In genomic region chr1:40449684-40450490, GRCh38 we compare ENCODE assay signal across 1 cellular context.
TF ChIP-seq lines count a peak whose summit lies in the region.

Gene ZFP69B, plus strand, starts transcription at chr1:40450476. Its CDS starts 486 bp downstream, at chr1:40450962.

TF ChIP-seq in K562, 482 proteins besides CTCF, POLR2A, EP300 and RAD21 (continued from another document and continues in another):
- TF ChIP-seq PRDM10 (IDR thresholded peaks at IDR 0.05; ENCODE audit: partially characterized antibody) (peak; percentile 10), CREM (IDR thresholded peaks at IDR 0.05; ENCODE audit: low read depth) (peak; percentile 36; the same call in 1 of the 2 replicates), NR2C2 (CRISPR knock-in tag; IDR thresholded peaks at IDR 0.05) (no peak), NR2C2 (tag; IDR thresholded peaks at IDR 0.05) (peak; percentile 15; the same call in 1 of the 2 replicates), ZBTB17 (CRISPR knock-in tag; IDR thresholded peaks at IDR 0.05) (no peak), MTA3 (IDR thresholded peaks at IDR 0.05; ENCODE audit: borderline replicate concordance) (peak; percentile 73; the same call in 1 of the 2 replicates), SNAPC5 (CRISPR knock-in tag; IDR thresholded peaks at IDR 0.05) (no peak), ZNF318 (IDR thresholded peaks at IDR 0.05; ENCODE audit: borderline replicate concordance in 1 of 2, low read depth in 1 of 2) (no peak), CEBPG (CRISPR knock-in tag; IDR thresholded peaks at IDR 0.05) (0 out of 2 replicates have a peak, but pooled peaks have one; percentile 9), CEBPG (tag; conservative IDR thresholded peaks at IDR 0.05 in 1 of 2, IDR thresholded peaks at IDR 0.05 in 1 of 2) (no peak), MEIS2 (IDR thresholded peaks at IDR 0.05; ENCODE audit: partially characterized antibody) (peak; percentile 91), L3MBTL2 (IDR thresholded peaks at IDR 0.05) (peak; percentile 86), SOX6 (IDR thresholded peaks at IDR 0.05) (0 out of 2 replicates have a peak, but pooled peaks have one; percentile 30), TAF7 (tag; IDR thresholded peaks at IDR 0.05) (no peak), KDM1A (IDR thresholded peaks at IDR 0.05) (peak; percentile 25 to 27; a peak in 1 of 4 replicates), ZNF12 (CRISPR knock-in tag; IDR thresholded peaks at IDR 0.05) (peak; percentile 77), TAF9B (IDR thresholded peaks at IDR 0.05; ENCODE audit: partially characterized antibody) (peak; percentile 40), HCFC1 (IDR thresholded peaks at IDR 0.05; ENCODE audit: low read depth, low read length) (peak; percentile 54; the same call in 1 of the 2 replicates), ZNF24 (IDR thresholded peaks at IDR 0.05) (peak; percentile 59; the same call in 1 of the 2 replicates), UBTF (IDR thresholded peaks at IDR 0.05; ENCODE audit: borderline replicate concordance in 1 of 2, low read depth in 2 of 2, low read length in 2 of 2) (peak; percentile 73 to 79), SP1 (CRISPR knock-in tag; IDR thresholded peaks at IDR 0.05) (0 out of 2 replicates have a peak, but pooled peaks have one; percentile 36), ZMIZ1 (IDR thresholded peaks at IDR 0.05; ENCODE audit: low read depth in 2 of 2, low read length in 2 of 2) (peak in 1 of 2 experiments; percentile 54; a peak in 1 of 4 replicates), GABPA (tag; conservative IDR thresholded peaks at IDR 0.05; ENCODE audit: low read depth) (peak; percentile 56), FOSL1 (tag; conservative IDR thresholded peaks at IDR 0.05) (0 out of 2 replicates have a peak, but pooled peaks have one; percentile 8)
- TF ChIP-seq, protein P1, sequence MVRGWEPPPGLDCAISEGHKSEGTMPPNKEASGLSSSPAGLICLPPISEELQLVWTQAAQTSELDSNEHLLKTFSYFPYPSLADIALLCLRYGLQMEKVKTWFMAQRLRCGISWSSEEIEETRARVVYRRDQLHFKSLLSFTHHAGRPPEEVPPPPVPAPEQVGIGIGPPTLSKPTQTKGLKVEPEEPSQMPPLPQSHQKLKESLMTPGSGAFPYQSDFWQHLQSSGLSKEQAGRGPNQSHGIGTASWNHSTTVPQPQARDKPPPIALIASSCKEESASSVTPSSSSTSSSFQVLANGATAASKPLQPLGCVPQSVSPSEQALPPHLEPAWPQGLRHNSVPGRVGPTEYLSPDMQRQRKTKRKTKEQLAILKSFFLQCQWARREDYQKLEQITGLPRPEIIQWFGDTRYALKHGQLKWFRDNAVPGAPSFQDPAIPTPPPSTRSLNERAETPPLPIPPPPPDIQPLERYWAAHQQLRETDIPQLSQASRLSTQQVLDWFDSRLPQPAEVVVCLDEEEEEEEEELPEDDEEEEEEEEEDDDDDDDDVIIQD (CRISPR knock-in tag; IDR thresholded peaks at IDR 0.05): no peak
- TF ChIP-seq, protein P2, sequence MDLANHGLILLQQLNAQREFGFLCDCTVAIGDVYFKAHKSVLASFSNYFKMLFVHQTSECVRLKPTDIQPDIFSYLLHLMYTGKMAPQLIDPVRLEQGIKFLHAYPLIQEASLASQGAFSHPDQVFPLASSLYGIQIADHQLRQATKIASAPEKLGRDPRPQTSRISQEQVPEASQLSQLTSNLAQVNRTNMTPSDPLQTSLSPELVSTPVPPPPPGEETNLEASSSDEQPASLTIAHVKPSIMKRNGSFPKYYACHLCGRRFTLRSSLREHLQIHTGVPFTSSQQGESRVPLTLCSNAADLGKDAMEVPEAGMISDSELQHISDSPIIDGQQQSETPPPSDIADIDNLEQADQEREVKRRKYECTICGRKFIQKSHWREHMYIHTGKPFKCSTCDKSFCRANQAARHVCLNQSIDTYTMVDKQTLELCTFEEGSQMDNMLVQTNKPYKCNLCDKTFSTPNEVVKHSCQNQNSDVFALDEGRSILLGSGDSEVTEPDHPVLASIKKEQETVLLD (IDR thresholded peaks at IDR 0.05): peak; percentile 91
- TF ChIP-seq, protein P3, sequence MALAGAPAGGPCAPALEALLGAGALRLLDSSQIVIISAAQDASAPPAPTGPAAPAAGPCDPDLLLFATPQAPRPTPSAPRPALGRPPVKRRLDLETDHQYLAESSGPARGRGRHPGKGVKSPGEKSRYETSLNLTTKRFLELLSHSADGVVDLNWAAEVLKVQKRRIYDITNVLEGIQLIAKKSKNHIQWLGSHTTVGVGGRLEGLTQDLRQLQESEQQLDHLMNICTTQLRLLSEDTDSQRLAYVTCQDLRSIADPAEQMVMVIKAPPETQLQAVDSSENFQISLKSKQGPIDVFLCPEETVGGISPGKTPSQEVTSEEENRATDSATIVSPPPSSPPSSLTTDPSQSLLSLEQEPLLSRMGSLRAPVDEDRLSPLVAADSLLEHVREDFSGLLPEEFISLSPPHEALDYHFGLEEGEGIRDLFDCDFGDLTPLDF (CRISPR knock-in tag; IDR thresholded peaks at IDR 0.05): peak; percentile 52; the same call in 1 of the 2 replicates
- TF ChIP-seq, protein P4, sequence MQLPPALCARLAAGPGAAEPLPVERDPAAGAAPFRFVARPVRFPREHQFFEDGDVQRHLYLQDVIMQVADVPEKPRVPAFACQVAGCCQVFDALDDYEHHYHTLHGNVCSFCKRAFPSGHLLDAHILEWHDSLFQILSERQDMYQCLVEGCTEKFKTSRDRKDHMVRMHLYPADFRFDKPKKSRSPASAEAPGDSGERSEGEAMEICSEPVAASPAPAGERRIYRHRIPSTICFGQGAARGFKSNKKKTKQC (CRISPR knock-in tag; IDR thresholded peaks at IDR 0.05): 0 out of 2 replicates have a peak, but pooled peaks have one; percentile 51
